Comparison of ENCODE assay signal across 1 cellular context in genomic region chr7:140744005-140744404, GRCh38.
TF ChIP-seq lines count a peak whose summit lies in the region.

No MANE protein-coding gene starts in this region.

TF ChIP-seq in HepG2, 621 proteins besides CTCF, POLR2A, EP300 and RAD21 (continued from another document and continues in another):
- TF ChIP-seq, protein P1, sequence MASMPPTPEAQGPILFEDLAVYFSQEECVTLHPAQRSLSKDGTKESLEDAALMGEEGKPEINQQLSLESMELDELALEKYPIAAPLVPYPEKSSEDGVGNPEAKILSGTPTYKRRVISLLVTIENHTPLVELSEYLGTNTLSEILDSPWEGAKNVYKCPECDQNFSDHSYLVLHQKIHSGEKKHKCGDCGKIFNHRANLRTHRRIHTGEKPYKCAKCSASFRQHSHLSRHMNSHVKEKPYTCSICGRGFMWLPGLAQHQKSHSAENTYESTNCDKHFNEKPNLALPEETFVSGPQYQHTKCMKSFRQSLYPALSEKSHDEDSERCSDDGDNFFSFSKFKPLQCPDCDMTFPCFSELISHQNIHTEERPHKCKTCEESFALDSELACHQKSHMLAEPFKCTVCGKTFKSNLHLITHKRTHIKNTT (CRISPR knock-in tag; IDR thresholded peaks at IDR 0.05) = no peak
- TF ChIP-seq ZNF292 (CRISPR knock-in tag; IDR thresholded peaks at IDR 0.05; ENCODE audit: borderline replicate concordance, low read depth) (no peak), ZBTB39 (CRISPR knock-in tag; IDR thresholded peaks at IDR 0.05) (no peak), ZBTB8A (CRISPR knock-in tag; IDR thresholded peaks at IDR 0.05; ENCODE audit: borderline replicate concordance, low read depth) (no peak), ZNF138 (CRISPR knock-in tag; IDR thresholded peaks at IDR 0.05; ENCODE audit: low read depth) (no peak), ZNF720 (CRISPR knock-in tag; IDR thresholded peaks at IDR 0.05) (no peak), SNAPC4 (CRISPR knock-in tag; IDR thresholded peaks at IDR 0.05) (no peak), ZNF777 (CRISPR knock-in tag; IDR thresholded peaks at IDR 0.05) (no peak), ZNF451 (CRISPR knock-in tag; IDR thresholded peaks at IDR 0.05) (no peak), RXRB (CRISPR knock-in tag; IDR thresholded peaks at IDR 0.05; ENCODE audit: borderline replicate concordance) (peak; percentile 50; the same call in 1 of the 2 replicates), SETDB1 (CRISPR knock-in tag; IDR thresholded peaks at IDR 0.05; ENCODE audit: borderline replicate concordance) (no peak), MTF1 (CRISPR knock-in tag; IDR thresholded peaks at IDR 0.05) (no peak), ZNF484 (CRISPR knock-in tag; IDR thresholded peaks at IDR 0.05; ENCODE audit: borderline replicate concordance, low read depth) (no peak), MED8 (CRISPR knock-in tag; IDR thresholded peaks at IDR 0.05; ENCODE audit: insufficient replicate concordance) (no peak), DR1 (CRISPR knock-in tag; IDR thresholded peaks at IDR 0.05) (no peak), NCOR1 (IDR thresholded peaks at IDR 0.05; ENCODE audit: borderline replicate concordance, low read length) (no peak), ZNF577 (CRISPR knock-in tag; IDR thresholded peaks at IDR 0.05; ENCODE audit: borderline replicate concordance, low read depth) (no peak), SALL2 (CRISPR knock-in tag; IDR thresholded peaks at IDR 0.05) (no peak), ZNF616 (CRISPR knock-in tag; IDR thresholded peaks at IDR 0.05; ENCODE audit: low read depth) (no peak), NCOA1 (CRISPR knock-in tag; IDR thresholded peaks at IDR 0.05) (no peak), HNRNPH1 (optimal IDR thresholded peaks at IDR 0.05; ENCODE audit: low read depth, low read length) (no peak), YEATS2 (CRISPR knock-in tag; IDR thresholded peaks at IDR 0.05; ENCODE audit: borderline replicate concordance) (no peak), ZSCAN12 (CRISPR knock-in tag; IDR thresholded peaks at IDR 0.05) (no peak), HOXD1 (CRISPR knock-in tag; IDR thresholded peaks at IDR 0.05) (no peak), ZNF691 (CRISPR knock-in tag; IDR thresholded peaks at IDR 0.05; ENCODE audit: borderline replicate concordance, low read depth) (no peak), ZNF510 (CRISPR knock-in tag; IDR thresholded peaks at IDR 0.05; ENCODE audit: low read depth) (no peak), KDM2A (CRISPR knock-in tag; IDR thresholded peaks at IDR 0.05; ENCODE audit: borderline replicate concordance, low read depth) (no peak), NR2C2 (CRISPR knock-in tag; IDR thresholded peaks at IDR 0.05; ENCODE audit: borderline replicate concordance) (peak; percentile 52; the same call in 1 of the 2 replicates), MAFK (conservative IDR thresholded peaks at IDR 0.05 in 1 of 2, IDR thresholded peaks at IDR 0.05 in 1 of 2; ENCODE audit: low read length in 2 of 2) (no peak), ZNF280B (CRISPR knock-in tag; IDR thresholded peaks at IDR 0.05; ENCODE audit: borderline replicate concordance) (no peak), ZFP41 (CRISPR knock-in tag; IDR thresholded peaks at IDR 0.05; ENCODE audit: borderline replicate concordance) (no peak), TCF12 (IDR thresholded peaks at IDR 0.05) (no peak), TCF12 (CRISPR knock-in tag; IDR thresholded peaks at IDR 0.05) (no peak), ZSCAN29 (CRISPR knock-in tag; conservative IDR thresholded peaks at IDR 0.05) (no peak), ZNF3 (CRISPR knock-in tag; IDR thresholded peaks at IDR 0.05) (no peak), TRIM24 (CRISPR knock-in tag; IDR thresholded peaks at IDR 0.05) (no peak), ZBTB38 (CRISPR knock-in tag; IDR thresholded peaks at IDR 0.05) (no peak), ZNF20 (CRISPR knock-in tag; IDR thresholded peaks at IDR 0.05) (no peak), SIN3A (IDR thresholded peaks at IDR 0.05; ENCODE audit: borderline replicate concordance, low read depth, low read length) (no peak), ZMAT3 (CRISPR knock-in tag; conservative IDR thresholded peaks at IDR 0.05) (no peak), WIZ (CRISPR knock-in tag; IDR thresholded peaks at IDR 0.05) (no peak), ZNF225 (CRISPR knock-in tag; IDR thresholded peaks at IDR 0.05) (no peak), KAT8 (CRISPR knock-in tag; IDR thresholded peaks at IDR 0.05) (no peak), ZNF891 (CRISPR knock-in tag; IDR thresholded peaks at IDR 0.05) (no peak), ZNF180 (CRISPR knock-in tag; IDR thresholded peaks at IDR 0.05; ENCODE audit: borderline replicate concordance, low read depth) (no peak), FIP1L1 (IDR thresholded peaks at IDR 0.05; ENCODE audit: borderline replicate concordance, insufficient read depth, low read depth, low read length) (no peak), ZMYM3 (CRISPR knock-in tag; IDR thresholded peaks at IDR 0.05) (no peak), GTF3A (CRISPR knock-in tag; conservative IDR thresholded peaks at IDR 0.05) (no peak), DMAP1 (CRISPR knock-in tag; IDR thresholded peaks at IDR 0.05) (no peak), ZNF546 (CRISPR knock-in tag; conservative IDR thresholded peaks at IDR 0.05) (no peak), NRL (CRISPR knock-in tag; IDR thresholded peaks at IDR 0.05; ENCODE audit: borderline replicate concordance) (no peak), CC2D1A (CRISPR knock-in tag; IDR thresholded peaks at IDR 0.05) (no peak), ZNF331 (CRISPR knock-in tag; IDR thresholded peaks at IDR 0.05) (0 out of 2 replicates have a peak, but pooled peaks have one; percentile 39), HOXA3 (CRISPR knock-in tag; IDR thresholded peaks at IDR 0.05) (peak; percentile 45; the same call in 1 of the 2 replicates), SAFB2 (CRISPR knock-in tag; IDR thresholded peaks at IDR 0.05; ENCODE audit: borderline replicate concordance, low read depth) (no peak), DNMT3B (CRISPR knock-in tag; conservative IDR thresholded peaks at IDR 0.05) (no peak), SIX1 (CRISPR knock-in tag; IDR thresholded peaks at IDR 0.05; ENCODE audit: borderline replicate concordance) (no peak), PCBP1 (IDR thresholded peaks at IDR 0.05; ENCODE audit: borderline replicate concordance, low read depth, low read length) (no peak), ZNF879 (CRISPR knock-in tag; IDR thresholded peaks at IDR 0.05) (no peak), NFYB (CRISPR knock-in tag; IDR thresholded peaks at IDR 0.05) (no peak), ZBTB7A (CRISPR knock-in tag; IDR thresholded peaks at IDR 0.05) (no peak)
- TF ChIP-seq, protein P2, sequence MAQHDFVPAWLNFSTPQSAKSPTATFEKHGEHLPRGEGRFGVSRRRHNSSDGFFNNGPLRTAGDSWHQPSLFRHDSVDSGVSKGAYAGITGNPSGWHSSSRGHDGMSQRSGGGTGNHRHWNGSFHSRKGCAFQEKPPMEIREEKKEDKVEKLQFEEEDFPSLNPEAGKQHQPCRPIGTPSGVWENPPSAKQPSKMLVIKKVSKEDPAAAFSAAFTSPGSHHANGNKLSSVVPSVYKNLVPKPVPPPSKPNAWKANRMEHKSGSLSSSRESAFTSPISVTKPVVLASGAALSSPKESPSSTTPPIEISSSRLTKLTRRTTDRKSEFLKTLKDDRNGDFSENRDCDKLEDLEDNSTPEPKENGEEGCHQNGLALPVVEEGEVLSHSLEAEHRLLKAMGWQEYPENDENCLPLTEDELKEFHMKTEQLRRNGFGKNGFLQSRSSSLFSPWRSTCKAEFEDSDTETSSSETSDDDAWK (CRISPR knock-in tag; IDR thresholded peaks at IDR 0.05) = no peak
- TF ChIP-seq, protein P3, sequence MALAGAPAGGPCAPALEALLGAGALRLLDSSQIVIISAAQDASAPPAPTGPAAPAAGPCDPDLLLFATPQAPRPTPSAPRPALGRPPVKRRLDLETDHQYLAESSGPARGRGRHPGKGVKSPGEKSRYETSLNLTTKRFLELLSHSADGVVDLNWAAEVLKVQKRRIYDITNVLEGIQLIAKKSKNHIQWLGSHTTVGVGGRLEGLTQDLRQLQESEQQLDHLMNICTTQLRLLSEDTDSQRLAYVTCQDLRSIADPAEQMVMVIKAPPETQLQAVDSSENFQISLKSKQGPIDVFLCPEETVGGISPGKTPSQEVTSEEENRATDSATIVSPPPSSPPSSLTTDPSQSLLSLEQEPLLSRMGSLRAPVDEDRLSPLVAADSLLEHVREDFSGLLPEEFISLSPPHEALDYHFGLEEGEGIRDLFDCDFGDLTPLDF (CRISPR knock-in tag; IDR thresholded peaks at IDR 0.05) = no peak
- TF ChIP-seq, protein P4, sequence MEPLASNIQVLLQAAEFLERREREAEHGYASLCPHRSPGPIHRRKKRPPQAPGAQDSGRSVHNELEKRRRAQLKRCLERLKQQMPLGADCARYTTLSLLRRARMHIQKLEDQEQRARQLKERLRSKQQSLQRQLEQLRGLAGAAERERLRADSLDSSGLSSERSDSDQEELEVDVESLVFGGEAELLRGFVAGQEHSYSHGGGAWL (CRISPR knock-in tag; IDR thresholded peaks at IDR 0.05) = no peak
- TF ChIP-seq, protein P5, sequence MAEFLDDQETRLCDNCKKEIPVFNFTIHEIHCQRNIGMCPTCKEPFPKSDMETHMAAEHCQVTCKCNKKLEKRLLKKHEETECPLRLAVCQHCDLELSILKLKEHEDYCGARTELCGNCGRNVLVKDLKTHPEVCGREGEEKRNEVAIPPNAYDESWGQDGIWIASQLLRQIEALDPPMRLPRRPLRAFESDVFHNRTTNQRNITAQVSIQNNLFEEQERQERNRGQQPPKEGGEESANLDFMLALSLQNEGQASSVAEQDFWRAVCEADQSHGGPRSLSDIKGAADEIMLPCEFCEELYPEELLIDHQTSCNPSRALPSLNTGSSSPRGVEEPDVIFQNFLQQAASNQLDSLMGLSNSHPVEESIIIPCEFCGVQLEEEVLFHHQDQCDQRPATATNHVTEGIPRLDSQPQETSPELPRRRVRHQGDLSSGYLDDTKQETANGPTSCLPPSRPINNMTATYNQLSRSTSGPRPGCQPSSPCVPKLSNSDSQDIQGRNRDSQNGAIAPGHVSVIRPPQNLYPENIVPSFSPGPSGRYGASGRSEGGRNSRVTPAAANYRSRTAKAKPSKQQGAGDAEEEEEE (CRISPR knock-in tag; IDR thresholded peaks at IDR 0.05; ENCODE audit: borderline replicate concordance) = no peak
